ENCODE assay signal across 1 cellular context in the genomic region with DNA sequence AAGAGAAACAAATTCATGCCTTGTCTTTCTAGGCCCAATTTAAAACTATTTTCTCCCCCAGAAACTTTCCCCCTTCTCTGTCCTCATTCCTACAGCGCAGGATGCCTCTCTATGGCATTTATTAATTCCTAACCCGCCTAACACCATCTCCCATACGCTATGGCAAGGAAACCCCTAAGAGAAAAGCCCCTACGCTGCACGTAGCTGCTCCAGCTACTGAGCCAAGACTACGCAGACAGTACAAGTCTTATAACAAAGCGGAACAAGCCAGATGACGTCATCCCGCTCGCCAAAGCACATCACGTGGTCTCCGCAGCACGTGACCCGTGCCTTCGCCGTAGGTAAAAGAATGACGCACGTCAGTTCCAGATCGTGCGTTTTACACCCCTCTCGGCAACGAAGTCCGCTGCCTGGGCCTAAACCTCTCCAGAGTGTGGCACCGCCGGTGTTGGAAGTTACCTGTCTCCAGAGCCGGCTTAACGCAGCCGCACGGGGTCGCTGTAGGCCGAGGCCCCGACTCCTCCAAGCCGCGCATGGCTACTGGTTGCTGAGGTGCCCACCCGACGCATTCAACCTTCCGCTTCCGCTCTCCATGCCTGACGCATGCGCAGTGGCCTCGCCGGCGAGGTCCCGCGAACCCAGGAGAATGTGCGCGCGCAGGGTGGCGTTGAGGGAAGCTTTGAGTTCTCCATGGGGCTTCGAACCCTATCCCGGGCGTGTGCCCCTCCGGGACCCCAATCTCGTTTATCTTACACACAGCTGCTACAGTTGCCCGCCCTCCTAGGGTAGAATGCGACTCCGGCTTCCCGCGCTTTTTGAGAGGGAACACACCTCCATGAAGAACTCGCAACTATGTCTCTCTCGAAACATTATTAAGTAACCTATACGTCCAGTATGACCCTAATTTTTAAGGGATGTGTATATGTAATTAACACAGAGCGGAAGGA.
A peak's percentile ranks its signal among the peaks of the same experiment; 100 is the strongest.
TF ChIP-seq lines count a peak whose summit lies in the region.

TRMO (minus strand) TSS at position 542 of the 947 bp plus-strand sequence; CDS start at position 535, 7 bp downstream.

TF ChIP-seq in HepG2, 621 proteins besides CTCF, POLR2A, EP300 and RAD21 (continued from another document and continues in another):
- TF ChIP-seq, protein P1, sequence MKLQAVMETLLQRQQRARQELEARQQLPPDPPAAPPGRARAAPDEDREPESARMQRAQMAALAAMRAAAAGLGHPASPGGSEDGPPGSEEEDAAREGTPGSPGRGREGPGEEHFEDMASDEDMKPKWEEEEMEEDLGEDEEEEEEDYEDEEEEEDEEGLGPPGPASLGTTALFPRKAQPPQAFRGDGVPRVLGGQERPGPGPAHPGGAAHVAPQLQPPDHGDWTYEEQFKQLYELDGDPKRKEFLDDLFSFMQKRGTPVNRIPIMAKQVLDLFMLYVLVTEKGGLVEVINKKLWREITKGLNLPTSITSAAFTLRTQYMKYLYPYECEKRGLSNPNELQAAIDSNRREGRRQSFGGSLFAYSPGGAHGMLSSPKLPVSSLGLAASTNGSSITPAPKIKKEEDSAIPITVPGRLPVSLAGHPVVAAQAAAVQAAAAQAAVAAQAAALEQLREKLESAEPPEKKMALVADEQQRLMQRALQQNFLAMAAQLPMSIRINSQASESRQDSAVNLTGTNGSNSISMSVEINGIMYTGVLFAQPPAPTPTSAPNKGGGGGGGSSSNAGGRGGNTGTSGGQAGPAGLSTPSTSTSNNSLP (IDR thresholded peaks at IDR 0.05; ENCODE audit: low read depth, low read length) = no peak
- TF ChIP-seq NFAT5 (CRISPR knock-in tag; IDR thresholded peaks at IDR 0.05) (peak; percentile 92), TFE3 (CRISPR knock-in tag; IDR thresholded peaks at IDR 0.05) (peak; percentile 95), U2AF1 (optimal IDR thresholded peaks at IDR 0.05; ENCODE audit: low read depth, low read length) (no peak), ZNF317 (CRISPR knock-in tag; IDR thresholded peaks at IDR 0.05) (peak; percentile 72; the same call in 1 of the 2 replicates), ZNF839 (CRISPR knock-in tag; IDR thresholded peaks at IDR 0.05; ENCODE audit: borderline replicate concordance) (peak; percentile 73; the same call in 1 of the 2 replicates), MED8 (CRISPR knock-in tag; IDR thresholded peaks at IDR 0.05; ENCODE audit: insufficient replicate concordance) (peak; percentile 67), ESRRA (CRISPR knock-in tag; IDR thresholded peaks at IDR 0.05; ENCODE audit: low read depth) (peak; percentile 82), ZNF782 (CRISPR knock-in tag; IDR thresholded peaks at IDR 0.05; ENCODE audit: borderline replicate concordance) (peak; percentile 90), KLF16 (CRISPR knock-in tag; IDR thresholded peaks at IDR 0.05) (peak in 1 of 2 experiments; percentile 88; a peak in 2 of 4 replicates), SP4 (CRISPR knock-in tag; IDR thresholded peaks at IDR 0.05) (peak; percentile 86; the same call in 1 of the 2 replicates), ZNF761 (CRISPR knock-in tag; conservative IDR thresholded peaks at IDR 0.05) (peak; percentile 90; the same call in 1 of the 2 replicates), NFKB2 (CRISPR knock-in tag; IDR thresholded peaks at IDR 0.05; ENCODE audit: borderline replicate concordance) (peak; percentile 94; the same call in 1 of the 2 replicates), SMYD3 (CRISPR knock-in tag; IDR thresholded peaks at IDR 0.05) (no peak), SNAI1 (CRISPR knock-in tag; IDR thresholded peaks at IDR 0.05; ENCODE audit: borderline replicate concordance) (peak; percentile 83; the same call in 1 of the 2 replicates), RCOR2 (CRISPR knock-in tag; IDR thresholded peaks at IDR 0.05) (0 out of 2 replicates have a peak, but pooled peaks have one; percentile 37), ZNF678 (CRISPR knock-in tag; IDR thresholded peaks at IDR 0.05) (peak; percentile 88; the same call in 1 of the 2 replicates), FOXA1 (IDR thresholded peaks at IDR 0.05) (no peak), FOXA1 (CRISPR knock-in tag; IDR thresholded peaks at IDR 0.05) (peak; percentile 39; the same call in 1 of the 2 replicates), ZNF781 (CRISPR knock-in tag; IDR thresholded peaks at IDR 0.05; ENCODE audit: borderline replicate concordance, not compliant biosample characterization) (peak; percentile 94), ZFP90 (CRISPR knock-in tag; IDR thresholded peaks at IDR 0.05; ENCODE audit: borderline replicate concordance) (peak; percentile 89), ZMYM2 (CRISPR knock-in tag; IDR thresholded peaks at IDR 0.05) (no peak), RBAK (CRISPR knock-in tag; IDR thresholded peaks at IDR 0.05) (no peak; the same call in 1 of the 2 replicates), ZMYM3 (CRISPR knock-in tag; IDR thresholded peaks at IDR 0.05) (no peak), HNRNPL (IDR thresholded peaks at IDR 0.05; ENCODE audit: low read depth, low read length) (peak; percentile 73), DRAP1 (CRISPR knock-in tag; IDR thresholded peaks at IDR 0.05) (peak; percentile 90), RARG (CRISPR knock-in tag; IDR thresholded peaks at IDR 0.05; ENCODE audit: low read depth) (0 out of 2 replicates have a peak, but pooled peaks have one; percentile 69), POLR2AphosphoS5 (IDR thresholded peaks at IDR 0.05; ENCODE audit: low read depth, low read length) (peak; percentile 89), SYNCRIP (IDR thresholded peaks at IDR 0.05; ENCODE audit: insufficient read depth, low read depth, low read length) (no peak)
- TF ChIP-seq, protein P2, sequence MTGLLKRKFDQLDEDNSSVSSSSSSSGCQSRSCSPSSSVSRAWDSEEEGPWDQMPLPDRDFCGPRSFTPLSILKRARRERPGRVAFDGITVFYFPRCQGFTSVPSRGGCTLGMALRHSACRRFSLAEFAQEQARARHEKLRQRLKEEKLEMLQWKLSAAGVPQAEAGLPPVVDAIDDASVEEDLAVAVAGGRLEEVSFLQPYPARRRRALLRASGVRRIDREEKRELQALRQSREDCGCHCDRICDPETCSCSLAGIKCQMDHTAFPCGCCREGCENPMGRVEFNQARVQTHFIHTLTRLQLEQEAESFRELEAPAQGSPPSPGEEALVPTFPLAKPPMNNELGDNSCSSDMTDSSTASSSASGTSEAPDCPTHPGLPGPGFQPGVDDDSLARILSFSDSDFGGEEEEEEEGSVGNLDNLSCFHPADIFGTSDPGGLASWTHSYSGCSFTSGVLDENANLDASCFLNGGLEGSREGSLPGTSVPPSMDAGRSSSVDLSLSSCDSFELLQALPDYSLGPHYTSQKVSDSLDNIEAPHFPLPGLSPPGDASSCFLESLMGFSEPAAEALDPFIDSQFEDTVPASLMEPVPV (CRISPR knock-in tag; IDR thresholded peaks at IDR 0.05) = peak; percentile 40; the same call in 1 of the 2 replicates
- TF ChIP-seq, protein P3, sequence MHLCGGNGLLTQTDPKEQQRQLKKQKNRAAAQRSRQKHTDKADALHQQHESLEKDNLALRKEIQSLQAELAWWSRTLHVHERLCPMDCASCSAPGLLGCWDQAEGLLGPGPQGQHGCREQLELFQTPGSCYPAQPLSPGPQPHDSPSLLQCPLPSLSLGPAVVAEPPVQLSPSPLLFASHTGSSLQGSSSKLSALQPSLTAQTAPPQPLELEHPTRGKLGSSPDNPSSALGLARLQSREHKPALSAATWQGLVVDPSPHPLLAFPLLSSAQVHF (CRISPR knock-in tag; IDR thresholded peaks at IDR 0.05) = peak; percentile 74; the same call in 1 of the 2 replicates
- TF ChIP-seq, protein P4, sequence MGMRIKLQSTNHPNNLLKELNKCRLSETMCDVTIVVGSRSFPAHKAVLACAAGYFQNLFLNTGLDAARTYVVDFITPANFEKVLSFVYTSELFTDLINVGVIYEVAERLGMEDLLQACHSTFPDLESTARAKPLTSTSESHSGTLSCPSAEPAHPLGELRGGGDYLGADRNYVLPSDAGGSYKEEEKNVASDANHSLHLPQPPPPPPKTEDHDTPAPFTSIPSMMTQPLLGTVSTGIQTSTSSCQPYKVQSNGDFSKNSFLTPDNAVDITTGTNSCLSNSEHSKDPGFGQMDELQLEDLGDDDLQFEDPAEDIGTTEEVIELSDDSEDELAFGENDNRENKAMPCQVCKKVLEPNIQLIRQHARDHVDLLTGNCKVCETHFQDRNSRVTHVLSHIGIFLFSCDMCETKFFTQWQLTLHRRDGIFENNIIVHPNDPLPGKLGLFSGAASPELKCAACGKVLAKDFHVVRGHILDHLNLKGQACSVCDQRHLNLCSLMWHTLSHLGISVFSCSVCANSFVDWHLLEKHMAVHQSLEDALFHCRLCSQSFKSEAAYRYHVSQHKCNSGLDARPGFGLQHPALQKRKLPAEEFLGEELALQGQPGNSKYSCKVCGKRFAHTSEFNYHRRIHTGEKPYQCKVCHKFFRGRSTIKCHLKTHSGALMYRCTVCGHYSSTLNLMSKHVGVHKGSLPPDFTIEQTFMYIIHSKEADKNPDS (CRISPR knock-in tag; IDR thresholded peaks at IDR 0.05) = no peak
- TF ChIP-seq, protein P5, sequence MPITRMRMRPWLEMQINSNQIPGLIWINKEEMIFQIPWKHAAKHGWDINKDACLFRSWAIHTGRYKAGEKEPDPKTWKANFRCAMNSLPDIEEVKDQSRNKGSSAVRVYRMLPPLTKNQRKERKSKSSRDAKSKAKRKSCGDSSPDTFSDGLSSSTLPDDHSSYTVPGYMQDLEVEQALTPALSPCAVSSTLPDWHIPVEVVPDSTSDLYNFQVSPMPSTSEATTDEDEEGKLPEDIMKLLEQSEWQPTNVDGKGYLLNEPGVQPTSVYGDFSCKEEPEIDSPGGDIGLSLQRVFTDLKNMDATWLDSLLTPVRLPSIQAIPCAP (CRISPR knock-in tag; IDR thresholded peaks at IDR 0.05; ENCODE audit: low read depth) = 0 out of 2 replicates have a peak, but pooled peaks have one; percentile 40
- TF ChIP-seq, protein P6, sequence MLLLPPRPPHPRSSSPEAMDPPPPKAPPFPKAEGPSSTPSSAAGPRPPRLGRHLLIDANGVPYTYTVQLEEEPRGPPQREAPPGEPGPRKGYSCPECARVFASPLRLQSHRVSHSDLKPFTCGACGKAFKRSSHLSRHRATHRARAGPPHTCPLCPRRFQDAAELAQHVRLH (CRISPR knock-in tag; IDR thresholded peaks at IDR 0.05; ENCODE audit: borderline replicate concordance, low read depth) = peak; percentile 75; the same call in 1 of the 2 replicates
